ENCODE assay signal across 22 cellular contexts in genomic region chr16:54030451-54030850, GRCh38.
DNase-seq lines count a peak whose midpoint lies in the region; ATAC-seq and TF ChIP-seq lines count a peak whose summit lies in the region.
"Had no signal": no experiment of that assay in that cellular context is flagged by ENCODE, and none has a peak within 500 bp of the region (broad histone marks: within the 10 kb centered on the region; RNA-seq: fewer than 3 reads in every experiment).

No MANE protein-coding gene starts in this region.

- no peak for TF ChIP-seq CTCF in foreskin fibroblast (IDR thresholded peaks at IDR 0.05; ENCODE audit: low read depth, low read length)

- peak overlapping the region; percentile 83 for H3K27ac ChIP-seq in epithelial cell of prostate
- H3K27ac ChIP-seq: A549, SJSA1 had no signal

- peak; percentile 86 for DNase-seq in DMS53 (lab: John Stamatoyannopoulos, UW)
- DNase-seq in NCI-H510A treated with DMSO at 0.1 percent for 48 hours (lab: John Stamatoyannopoulos, UW), result peak; percentile 61
- peak; percentile 26 for DNase-seq in epithelial cell of prostate (ENCODE audit: low read depth, low spot score)
- no peak for DNase-seq in COR-L47 (lab: John Stamatoyannopoulos, UW)
- DNase-seq in NCI-H2196 treated with DMSO at 0.1 percent for 48 hours (lab: John Stamatoyannopoulos, UW; ENCODE audit: unreplicated experiment), result no peak
- DNase-seq in foreskin fibroblast, result no peak
- DNase-seq: CD4-positive, CD25-positive, alpha-beta regulatory T cell; DND-41; Karpas-422; NCI-H1048; NCI-H1417 treated with DMSO at 0.1 percent for 48 hours; NCI-H187; NCI-H2171; NCI-H446; NCI-H69 had no signal

- no peak overlapping the region for H3K4me3 ChIP-seq in foreskin fibroblast (ENCODE audit: low read depth in 1 of 2, low read length in 2 of 2)
- H3K4me3 ChIP-seq: A549, GM12878, SJSA1 had no signal

- peak; percentile 68 for ATAC-seq in HG03571 (IDR thresholded peaks at IDR 0.05; ENCODE audit: unreplicated experiment)
- ATAC-seq in GM21576 (IDR thresholded peaks at IDR 0.05; ENCODE audit: unreplicated experiment), result no peak
- ATAC-seq: A549, GM12878, HCT116, Panc1 had no signal

Comparison
In these comparisons a context has a peak if more than half of its experiments do, and no peak if none do; other contexts are left out.
1. DNase-seq: peak in DMS53 (single experiment), NCI-H510A treated with DMSO at 0.1 percent for 48 hours (single experiment) and epithelial cell of prostate (single experiment); none in COR-L47 (single experiment), NCI-H2196 treated with DMSO at 0.1 percent for 48 hours (single experiment) and foreskin fibroblast (0 of 2).